In genomic region chrX:109629310-109629709, GRCh38 we compare ENCODE assay signal across 18 cellular contexts. TPM values are rescaled to one million over a fixed set of nuclear protein-coding genes. Genes with fewer than 3 reads are reported as not detected.
DNase-seq lines count a peak whose midpoint lies in the region; FAIRE-seq and TF ChIP-seq lines count a peak whose summit lies in the region.
"Had no signal": no experiment of that assay in that cellular context is flagged by ENCODE, and none has a peak within 500 bp of the region (broad histone marks: within the 10 kb centered on the region; RNA-seq: fewer than 3 reads in every experiment).

No MANE protein-coding gene starts in this region.

- 62 to 74% (median 69%) methylated on average over 3 of the region's 3 CpGs for WGBS in small intestine, 3 donors

- H3K4me3 ChIP-seq in cardiac fibroblast (replicated peaks in 1 of 2; ENCODE audit: low read depth in 2 of 2, low read length in 2 of 2) (no peak overlapping the region), small intestine (ENCODE audit: low read depth in 1 of 2, low read length in 2 of 2) (no peak overlapping the region)
- H3K4me3 ChIP-seq: PC-9, upper lobe of left lung had no signal

- no peak overlapping the region for H3K4me3 Mint-ChIP-seq in glutamatergic neuron (ENCODE audit: unreplicated experiment)
- H3K4me3 Mint-ChIP-seq: CD8-positive, alpha-beta T cell had no signal

- H3K36me3 ChIP-seq in small intestine (ENCODE audit: control insufficient read depth in 2 of 2, insufficient read depth in 2 of 2, low read length in 2 of 2): no peaks in the 10 kb centered on the region
- H3K36me3 ChIP-seq: upper lobe of left lung had no signal

- FAIRE-seq in small intestine (lab: Jason Lieb, UNC): no peak
- FAIRE-seq: GM12891, keratinocyte had no signal

- no peaks in the 10 kb centered on the region for H3K9me3 ChIP-seq in small intestine (ENCODE audit: control insufficient read depth, low read depth)
- H3K9me3 ChIP-seq: upper lobe of left lung had no signal

- no peaks in the 10 kb centered on the region for H3K27me3 Mint-ChIP-seq in glutamatergic neuron (ENCODE audit: unreplicated experiment)

- no peaks in the 10 kb centered on the region for H3K4me1 Mint-ChIP-seq in glutamatergic neuron (ENCODE audit: low read depth, unreplicated experiment)

- H3K4me1 ChIP-seq in small intestine (ENCODE audit: control insufficient read depth in 2 of 2, insufficient read depth in 1 of 2, low read depth in 1 of 2, low read length in 1 of 2): no peaks in the 10 kb centered on the region

- DNase-seq in NCI-H2227 (lab: John Stamatoyannopoulos, UW; ENCODE audit: unreplicated experiment): peak; percentile 7
- no peak for DNase-seq in NCI-H2227 treated with DMSO at 0.1 percent for 48 hours (lab: John Stamatoyannopoulos, UW)
- peak; percentile 17 for DNase-seq in NCI-H345 treated with DMSO at 0.1 percent for 48 hours (lab: John Stamatoyannopoulos, UW; ENCODE audit: unreplicated experiment)
- peak; percentile 30 to 49 for DNase-seq in cardiac fibroblast (ENCODE audit: low read depth in 2 of 2)
- DNase-seq in midbrain (lab: John Stamatoyannopoulos, UW): peak; percentile 4
- DNase-seq in small intestine: no peak
- no peak for DNase-seq in glutamatergic neuron
- no peak for DNase-seq in COLO829 (ENCODE audit: low spot score)
- DNase-seq: CD8-positive, alpha-beta T cell; central memory CD4-positive, alpha-beta T cell; NCI-H2029 treated with DMSO at 0.1 percent for 48 hours; PC-9; stimulated activated CD4-positive, alpha-beta T cell treated with anti-CD3 and anti-CD28 coated beads, Interleukin-4, amount 100 ng/mL, for 24 hours; upper lobe of left lung had no signal

- no peak overlapping the region for H3K27ac ChIP-seq in small intestine (ENCODE audit: low read depth in 1 of 2, low read length in 1 of 2)
- H3K27ac ChIP-seq: PC-9, upper lobe of left lung had no signal

- no peaks in the 10 kb centered on the region for H3K27me3 ChIP-seq in small intestine (ENCODE audit: control insufficient read depth in 2 of 2, insufficient read depth in 2 of 2, low read length in 2 of 2)
- H3K27me3 ChIP-seq: upper lobe of left lung had no signal

- no peak for TF ChIP-seq CTCF in cardiac fibroblast (IDR thresholded peaks at IDR 0.05; ENCODE audit: low read depth, low read length)
- no peak for TF ChIP-seq CTCF in glutamatergic neuron (IDR thresholded peaks at IDR 0.05; ENCODE audit: partially characterized antibody, unreplicated experiment)

- peaks cover 5% of the 10 kb centered on the region for H3K36me3 Mint-ChIP-seq in glutamatergic neuron (ENCODE audit: unreplicated experiment)
- H3K36me3 Mint-ChIP-seq: CD8-positive, alpha-beta T cell had no signal

- no peak overlapping the region for H3K27ac Mint-ChIP-seq in glutamatergic neuron (ENCODE audit: unreplicated experiment)
- H3K27ac Mint-ChIP-seq: activated naive CD4-positive, alpha-beta T cell treated with anti-CD3 and anti-CD28 coated beads, Interleukin-2, amount 50 U/mL, for 72 hours; CD8-positive, alpha-beta T cell had no signal

- no peaks in the 10 kb centered on the region for H3K9me3 Mint-ChIP-seq in glutamatergic neuron (ENCODE audit: unreplicated experiment)
- H3K9me3 Mint-ChIP-seq: activated naive CD4-positive, alpha-beta T cell treated with anti-CD3 and anti-CD28 coated beads, Interleukin-2, amount 50 U/mL, for 72 hours; CD8-positive, alpha-beta T cell had no signal

RNA-seq across cellular contexts. Expression of gene KCNE5, which starts 4.3 kb away (rescaled TPM):
- polyA plus RNA-seq in small intestine: under 1 TPM in 1 of 3 donors, not detected in 2; 0.03 TPM
- total RNA-seq in glutamatergic neuron (ENCODE audit: unreplicated experiment): 1.6 TPM
- total RNA-seq: CD8-positive, alpha-beta T cell; mononuclear cell had no signal

Comparison
In these comparisons a context has a peak if more than half of its experiments do, and no peak if none do; other contexts are left out.
1. DNase-seq: peak in NCI-H2227 (single experiment), NCI-H345 treated with DMSO at 0.1 percent for 48 hours (single experiment), cardiac fibroblast (2 of 2) and midbrain (single experiment); none in NCI-H2227 treated with DMSO at 0.1 percent for 48 hours (single experiment), small intestine (single experiment), glutamatergic neuron (single experiment) and COLO829 (single experiment).